Comparison of ENCODE assay signal across 8 cellular contexts in the genomic region with DNA sequence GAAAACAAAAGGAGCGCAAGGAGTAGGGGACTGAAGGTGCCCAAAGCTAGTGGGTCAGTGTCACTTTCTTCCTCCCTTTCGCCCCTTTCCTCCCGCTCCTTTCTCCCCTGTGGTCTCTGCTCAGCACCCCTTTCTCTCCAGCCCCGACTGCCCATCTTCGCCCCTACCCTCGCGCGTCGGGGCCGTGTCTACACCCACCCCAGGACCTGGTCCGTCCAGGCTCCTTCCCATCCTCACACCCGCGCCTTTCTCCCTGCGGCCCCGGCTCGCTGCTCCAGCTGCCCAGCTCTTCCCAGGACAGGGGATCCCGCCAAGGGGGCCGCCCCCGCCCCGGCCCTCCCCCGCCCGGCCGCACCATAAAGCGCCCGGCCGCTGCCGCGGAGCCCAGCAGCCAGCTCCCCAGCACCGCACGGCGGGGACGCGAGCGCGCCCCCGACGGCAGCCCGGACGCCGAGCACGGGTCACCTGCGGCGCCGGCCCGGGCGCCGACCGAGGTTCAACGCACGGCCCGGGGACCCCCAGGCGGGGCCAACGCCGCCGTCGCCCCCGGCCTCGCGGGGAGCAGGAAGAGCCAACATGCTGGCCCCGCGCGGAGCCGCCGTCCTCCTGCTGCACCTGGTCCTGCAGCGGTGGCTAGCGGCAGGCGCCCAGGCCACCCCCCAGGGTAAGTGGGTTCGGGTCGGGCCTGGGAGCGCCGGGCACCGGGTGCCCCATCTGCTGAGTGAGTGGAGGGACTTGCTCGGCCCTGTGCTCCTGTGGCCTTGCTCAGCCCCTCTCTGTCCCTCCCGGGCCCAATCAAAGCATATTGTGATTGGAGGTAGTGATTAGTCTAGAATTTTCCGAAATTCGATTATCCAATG. TPM values are rescaled to one million over a fixed set of nuclear protein-coding genes. Genes with fewer than 3 reads are reported as not detected.
DNase-seq lines count a peak whose midpoint lies in the region; ATAC-seq, FAIRE-seq and TF ChIP-seq lines count a peak whose summit lies in the region.

A gene (plus strand): TSS at position 387 of the 860 bp plus-strand sequence. CDS start 190 bp downstream, at position 577.

- no peak within 1 kb of the TSS for H3K9ac ChIP-seq in kidney (ENCODE audit: low read length in 2 of 2)

- H3K36me3 ChIP-seq in GM06990 (ENCODE audit: control insufficient read depth, insufficient read depth, low read length) (no peaks in the 10 kb centered on the region), WERI-Rb-1 (no peaks in the 10 kb centered on the region), prostate gland (no peaks in the 10 kb centered on the region), kidney (ENCODE audit: control insufficient read depth in 1 of 2, insufficient read depth in 2 of 2, low read length in 2 of 2) (no peaks in the 10 kb centered on the region)

- intact Hi-C loops in Right ventricle myocardium superior (cut with DNase I) (no loop called here), prostate gland (cut with DNase I) (no loop called here), kidney (cut with DNase I) (no loop called here)

- peak; percentile 46 for ATAC-seq in Right ventricle myocardium superior (ENCODE audit: poor library complexity)
- no peak for ATAC-seq in GM21529 (IDR thresholded peaks at IDR 0.05; ENCODE audit: unreplicated experiment)

- no peaks in the 10 kb centered on the region for H3K9me3 ChIP-seq in WERI-Rb-1 (ENCODE audit: severe bottlenecking)
- H3K9me3 ChIP-seq in prostate gland, result no peaks in the 10 kb centered on the region
- H3K9me3 ChIP-seq in kidney (ENCODE audit: control insufficient read depth in 1 of 2, low read length in 2 of 2), result no peaks in the 10 kb centered on the region

- 0 out of 2 replicates have a peak, but pooled peaks cover 2% of the 10 kb centered on the region for H3K27me3 ChIP-seq in GM06990 (replicated peaks; ENCODE audit: control insufficient read depth, insufficient read depth, low read length)
- no peaks in the 10 kb centered on the region for H3K27me3 ChIP-seq in WERI-Rb-1 (ENCODE audit: insufficient read depth, low read depth, severe bottlenecking)
- H3K27me3 ChIP-seq in prostate gland (replicated peaks; ENCODE audit: insufficient read depth), result no peaks in the 10 kb centered on the region

- no peaks in the 10 kb centered on the region for H3K4me1 ChIP-seq in prostate gland (replicated peaks)
- H3K4me1 ChIP-seq in kidney (ENCODE audit: control insufficient read depth in 1 of 2, insufficient read depth in 1 of 2, low read depth in 1 of 2, low read length in 2 of 2), result no peaks in the 10 kb centered on the region

- TF ChIP-seq CTCF in GM06990 (IDR thresholded peaks at IDR 0.05; ENCODE audit: insufficient read depth, low read length, poor library complexity, severe bottlenecking) (no peak), WERI-Rb-1 (IDR thresholded peaks at IDR 0.05; ENCODE audit: low read depth, low read length) (no peak), prostate gland (IDR thresholded peaks at IDR 0.05) (no peak), kidney (IDR thresholded peaks at IDR 0.05; ENCODE audit: borderline replicate concordance, extremely low read depth, insufficient read depth) (no peak)

- H3K27ac ChIP-seq in WERI-Rb-1, result no peak within 1 kb of the TSS
- H3K27ac ChIP-seq in prostate gland, result no peak within 1 kb of the TSS
- H3K27ac ChIP-seq in kidney (ENCODE audit: low read depth in 2 of 2, low read length in 2 of 2), result no peak within 1 kb of the TSS

- TF ChIP-seq POLR2A in prostate gland (IDR thresholded peaks at IDR 0.05) (no peak), GM12891 (IDR thresholded peaks at IDR 0.05; ENCODE audit: low read depth, low read length) (no peak)

- WGBS in prostate gland, result 9% methylated on average over 39 of the region's 76 CpGs

- H3K4me3 ChIP-seq in GM06990 (replicated peaks; ENCODE audit: low read depth, low read length), result no peak within 1 kb of the TSS
- peak within 1 kb of the TSS; percentile 49 for H3K4me3 ChIP-seq in WERI-Rb-1 (ENCODE audit: low read depth, low read length)
- peak within 1 kb of the TSS; percentile 12 to 29 for H3K4me3 ChIP-seq in prostate gland
- no peak within 1 kb of the TSS for H3K4me3 ChIP-seq in kidney (ENCODE audit: low read length in 2 of 2)

- FAIRE-seq in GM12891 (lab: Jason Lieb, UNC) (no peak), kidney (lab: Jason Lieb, UNC) (no peak)

- peak; percentile 3 for DNase-seq in GM06990 (ENCODE audit: extremely low read depth, insufficient read length)
- DNase-seq in WERI-Rb-1, result peak; percentile 14
- no peak for DNase-seq in Right ventricle myocardium superior
- no peak for DNase-seq in prostate gland (ENCODE audit: low spot score)
- no peak for DNase-seq in GM12891 (ENCODE audit: insufficient read length, low spot score)
- DNase-seq in superior temporal gyrus (ENCODE audit: extremely low spot score), result no peak
- no peak for DNase-seq in kidney

TF ChIP-seq in GM12891, 5 proteins besides CTCF, POLR2A, EP300 and RAD21:
- TF ChIP-seq PAX5 (IDR thresholded peaks at IDR 0.05; ENCODE audit: insufficient read depth, low read length, severe bottlenecking) (no peak), POU2F2 (IDR thresholded peaks at IDR 0.05; ENCODE audit: low read depth, low read length) (no peak), POLR2AphosphoS5 (IDR thresholded peaks at IDR 0.05; ENCODE audit: low read depth, low read length) (no peak), TAF1 (IDR thresholded peaks at IDR 0.05; ENCODE audit: low read depth, low read length) (no peak), SPI1 (IDR thresholded peaks at IDR 0.05; ENCODE audit: low read depth, low read length) (no peak)

RNA-seq across cellular contexts. Expression of the gene that starts here (rescaled TPM):
- 24.6 TPM for total RNA-seq in Right ventricle myocardium superior
- total RNA-seq in prostate gland, result 10 to 100 TPM in 1 of 2 donors, 1 to 10 TPM in 1; 3.9 to 21.5 TPM
- 0.30 TPM for polyA plus RNA-seq in GM12891 (2012; ENCODE audit: low read depth, missing spikeins)
- total RNA-seq in kidney, result 1.4 TPM
- 1.8 TPM for polyA plus RNA-seq in kidney (ENCODE audit: insufficient read depth, low read depth, low replicate concordance)

Comparison
In these comparisons a context has a peak if more than half of its experiments do, and no peak if none do; other contexts are left out.
1. DNase-seq: peak in GM06990 (single experiment) and WERI-Rb-1 (single experiment); none in Right ventricle myocardium superior (single experiment), prostate gland (single experiment), GM12891 (single experiment), superior temporal gyrus (single experiment) and kidney (single experiment).
2. H3K4me3 ChIP-seq: peak in WERI-Rb-1 (single experiment) and prostate gland (2 of 2); none in GM06990 (single experiment) and kidney (0 of 2).